11 cellular contexts compared by ENCODE assay signal in the genomic region with DNA sequence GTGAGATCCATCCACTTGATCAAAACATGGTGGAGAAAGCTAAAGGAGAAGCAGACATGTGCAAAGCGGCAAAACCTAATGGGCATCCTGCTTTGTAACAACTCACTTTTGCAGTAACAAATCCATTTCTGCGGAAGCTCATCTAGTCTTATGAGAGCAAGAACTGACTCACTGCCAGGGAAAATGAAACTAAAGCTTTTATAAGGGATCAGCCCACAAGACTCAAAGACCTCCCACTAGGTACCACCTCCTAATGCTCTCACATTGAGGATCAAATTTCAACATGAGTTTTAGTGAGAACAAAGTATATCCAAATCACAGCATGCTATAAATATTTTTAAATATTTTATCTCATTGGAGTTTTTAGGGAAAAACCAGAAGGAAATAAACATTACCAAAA.
A peak's percentile ranks its signal among the peaks of the same experiment; 100 is the strongest.
DNase-seq lines count a peak whose midpoint lies in the region; ATAC-seq and TF ChIP-seq lines count a peak whose summit lies in the region.
"Had no signal": no experiment of that assay in that cellular context is flagged by ENCODE, and none has a peak within 500 bp of the region (broad histone marks: within the 10 kb centered on the region; RNA-seq: fewer than 3 reads in every experiment).

No MANE protein-coding gene starts in this region.

- no peak for TF ChIP-seq POLR2A in IMR-90 (IDR thresholded peaks at IDR 0.05; ENCODE audit: low read depth, low read length)

- no peaks in the 10 kb centered on the region for H4K20me1 ChIP-seq in IMR-90 (ENCODE audit: insufficient read depth, low read length)
- H4K20me1 ChIP-seq: BLaER1 treated with 17β-estradiol and CSF1 and Interleukin-3, amounts not matched to agents 10 nM and 100 nM had no signal

- dilution Hi-C loops in IMR-90 (cut with HindIII; ENCODE audit: low sequenced_read_pairs, unreplicated experiment), result no loop called here

- in situ Hi-C loops in IMR-90 (cut with MboI; ENCODE audit: low sequenced_read_pairs) (no loop called here), astrocyte of the cerebellum (cut with HindIII; ENCODE audit: low sequenced_read_pairs) (no loop called here)

- peak overlapping the region; percentile 25 for H4K91ac ChIP-seq in IMR-90 (ENCODE audit: insufficient read depth, low read depth, low read length)

- H3K27me3 ChIP-seq in IMR-90 (ENCODE audit: control insufficient read depth, insufficient read depth, low read length), result no peaks in the 10 kb centered on the region
- H3K27me3 ChIP-seq in iPS-20b (ENCODE audit: insufficient read depth, low read length), result no peaks in the 10 kb centered on the region
- H3K27me3 ChIP-seq: BLaER1 treated with 17β-estradiol and CSF1 and Interleukin-3, amounts not matched to agents 10 nM and 100 nM had no signal

- no peak overlapping the region for H2AFZ ChIP-seq in IMR-90 (replicated peaks; ENCODE audit: low read length, poor library complexity)

- H3K14ac ChIP-seq in IMR-90 (replicated peaks; ENCODE audit: low read depth, low read length), result peak overlapping the region; percentile 79; the same call in 1 of the 2 replicates

- H3K23ac ChIP-seq in IMR-90 (ENCODE audit: low read depth, low read length), result no peak overlapping the region

- H3K27ac ChIP-seq in IMR-90 (ENCODE audit: insufficient read depth, low read length) (no peak overlapping the region), iPS-20b (ENCODE audit: low read length) (no peak overlapping the region)
- H3K27ac ChIP-seq: BLaER1 treated with 17β-estradiol and CSF1 and Interleukin-3, amounts not matched to agents 10 nM and 100 nM had no signal

- peak overlapping the region; percentile 3; the same call in 1 of the 2 replicates for H4K5ac ChIP-seq in IMR-90 (ENCODE audit: low read depth, low read length)

- no peaks in the 10 kb centered on the region for H3K9me3 ChIP-seq in IMR-90 (ENCODE audit: control insufficient read depth, insufficient read depth, low read length)
- H3K9me3 ChIP-seq in iPS-20b (ENCODE audit: insufficient read depth, low read depth, low read length), result no peaks in the 10 kb centered on the region
- H3K9me3 ChIP-seq: BLaER1 treated with 17β-estradiol and CSF1 and Interleukin-3, amounts not matched to agents 10 nM and 100 nM had no signal

- H3K4me3 ChIP-seq in AG09309 (ENCODE audit: control insufficient read depth, low read depth, low read length) (no peak overlapping the region), IMR-90 (ENCODE audit: insufficient read depth, low read depth, low read length) (no peak overlapping the region), astrocyte of the cerebellum (ENCODE audit: low read depth, low read length) (no peak overlapping the region), iPS-20b (ENCODE audit: low read length) (peak overlapping the region; percentile 51)
- H3K4me3 ChIP-seq: BLaER1 treated with 17β-estradiol and CSF1 and Interleukin-3, amounts not matched to agents 10 nM and 100 nM had no signal

- peak overlapping the region; percentile 41; the same call in 1 of the 2 replicates for H3K4ac ChIP-seq in IMR-90 (ENCODE audit: low read depth, low read length)

- intact Hi-C loops in IMR-90 (cut with micrococcal nuclease), result no loop called here

- H3K18ac ChIP-seq in IMR-90 (ENCODE audit: low read depth, low read length), result no peak overlapping the region; the same call in 1 of the 2 replicates

- H3K36me3 ChIP-seq in IMR-90 (ENCODE audit: control insufficient read depth, insufficient read depth, low read length) (no peaks in the 10 kb centered on the region), iPS-20b (ENCODE audit: insufficient read depth, low read depth, low read length) (no peaks in the 10 kb centered on the region)
- H3K36me3 ChIP-seq: BLaER1 treated with 17β-estradiol and CSF1 and Interleukin-3, amounts not matched to agents 10 nM and 100 nM had no signal

- peak overlapping the region; percentile 4 for H2BK5ac ChIP-seq in IMR-90 (ENCODE audit: low read depth, low read length, poor library complexity, severe bottlenecking)

- ATAC-seq in IMR-90 (ENCODE audit: low read depth), result peak; percentile 51; the same call in 1 of the 2 replicates

- H3K9me1 ChIP-seq in IMR-90 (ENCODE audit: insufficient read depth, low read length), result no peaks in the 10 kb centered on the region

- TF ChIP-seq CTCF in AG09309 (IDR thresholded peaks at IDR 0.05; ENCODE audit: control insufficient read depth, insufficient read depth, low read depth, low read length, missing control alignments), result no peak
- TF ChIP-seq CTCF in IMR-90 (conservative IDR thresholded peaks at IDR 0.05; ENCODE audit: low read depth, low read length), result no peak
- no peak for TF ChIP-seq CTCF in astrocyte of the cerebellum (IDR thresholded peaks at IDR 0.05; ENCODE audit: low read depth, low read length, missing control alignments)
- no peak for TF ChIP-seq CTCF in GM10248 (IDR thresholded peaks at IDR 0.05; ENCODE audit: control extremely low read depth, extremely low read depth, low read depth, missing control alignments)

- TF ChIP-seq RAD21 in IMR-90 (IDR thresholded peaks at IDR 0.05; ENCODE audit: low read length), result no peak

- 0 out of 2 replicates have a peak overlapping the region, but pooled peaks have one; percentile 36 for H2BK120ac ChIP-seq in IMR-90 (ENCODE audit: low read depth, low read length)

- H2AK9ac ChIP-seq in IMR-90 (replicated peaks; ENCODE audit: low read depth, low read length, poor library complexity), result no peak overlapping the region

- no peak overlapping the region for H2BK15ac ChIP-seq in IMR-90 (ENCODE audit: low read depth, low read length)

- H3K4me1 ChIP-seq in IMR-90 (ENCODE audit: control insufficient read depth, insufficient read depth, low read length), result peaks cover 2% of the 10 kb centered on the region; the same call in 1 of the 2 replicates
- H3K4me1 ChIP-seq in iPS-20b (ENCODE audit: insufficient read depth, low read length), result peaks cover 9% of the 10 kb centered on the region; the same call in 1 of the 2 replicates
- H3K4me1 ChIP-seq: BLaER1 treated with 17β-estradiol and CSF1 and Interleukin-3, amounts not matched to agents 10 nM and 100 nM had no signal

- no peak overlapping the region for H3K56ac ChIP-seq in IMR-90 (ENCODE audit: extremely low read depth, insufficient read depth, low read length)

- CTCF ChIA-PET in IMR-90 (lab: Yijun Ruan, JAX), result no interaction called here
- CTCF ChIA-PET in GM10248 (lab: Yijun Ruan, JAX), result interaction anchor here (1.6 kb wide), 1 partner anchor 13 kb away, joined by 3 read pairs; no protein-coding TSS in a partner anchor

- DNase-seq in AG09309 (ENCODE audit: low read depth) (peak; percentile 41), IMR-90 (peak; percentile 66), astrocyte of the cerebellum (ENCODE audit: low read depth) (peak; percentile 57), middle frontal gyrus (ENCODE audit: extremely low spot score, low spot score) (no peak), GM10248 (ENCODE audit: extremely low spot score) (no peak), GDM1 (lab: John Stamatoyannopoulos, UW) (no peak)
- DNase-seq in activated CD4-positive, alpha-beta T cell treated with anti-CD3 and anti-CD28 coated beads for 4 hours, result no peak
- DNase-seq: activated T-cell treated with anti-CD3 and anti-CD28 coated beads, Interleukin-2, amount 50 U/mL, for 1 hour; NCI-H1436 had no signal

- peak overlapping the region in 1 of 2 experiments; percentile 83; a peak in 2 of 4 replicates for H4K8ac ChIP-seq in IMR-90 (ENCODE audit: low read depth in 2 of 2, low read length in 2 of 2)

- peak overlapping the region; percentile 81 for H2BK20ac ChIP-seq in IMR-90 (ENCODE audit: low read depth, low read length)

- BruUV-seq in IMR-90 (replicated peaks; lab: Mats Ljungman, UMichigan), result no TSS peak

- POLR2A ChIA-PET in IMR-90 (lab: Charles Lee; ENCODE audit: unreplicated experiment), result no interaction called here
- POLR2A ChIA-PET in GM10248 (lab: Yijun Ruan, JAX), result no interaction called here

- H2AK5ac ChIP-seq in IMR-90 (ENCODE audit: low read depth, low read length), result no peak overlapping the region

- no peak overlapping the region for H3K9ac ChIP-seq in IMR-90 (ENCODE audit: low read depth, low read length)
- H3K9ac ChIP-seq in iPS-20b (ENCODE audit: low read depth, low read length), result peak overlapping the region; percentile 52; the same call in 1 of the 2 replicates
- H3K9ac ChIP-seq: BLaER1 treated with 17β-estradiol and CSF1 and Interleukin-3, amounts not matched to agents 10 nM and 100 nM had no signal

- no peaks in the 10 kb centered on the region for H3K79me1 ChIP-seq in IMR-90 (ENCODE audit: low read depth in 1 of 2, low read length in 2 of 2)

- no CpG with 5 or more reads among the region's 2 CpGs for WGBS in IMR-90 (ENCODE audit: extremely low coverage in 2 of 2, insufficient read length in 1 of 2), 2 experiments

- no peak overlapping the region; the same call in 1 of the 2 replicates for H3K4me2 ChIP-seq in IMR-90 (ENCODE audit: low read depth, low read length)
- H3K4me2 ChIP-seq: BLaER1 treated with 17β-estradiol and CSF1 and Interleukin-3, amounts not matched to agents 10 nM and 100 nM had no signal

TF ChIP-seq in IMR-90, 13 proteins besides CTCF, POLR2A, EP300 and RAD21:
- TF ChIP-seq, protein P1, sequence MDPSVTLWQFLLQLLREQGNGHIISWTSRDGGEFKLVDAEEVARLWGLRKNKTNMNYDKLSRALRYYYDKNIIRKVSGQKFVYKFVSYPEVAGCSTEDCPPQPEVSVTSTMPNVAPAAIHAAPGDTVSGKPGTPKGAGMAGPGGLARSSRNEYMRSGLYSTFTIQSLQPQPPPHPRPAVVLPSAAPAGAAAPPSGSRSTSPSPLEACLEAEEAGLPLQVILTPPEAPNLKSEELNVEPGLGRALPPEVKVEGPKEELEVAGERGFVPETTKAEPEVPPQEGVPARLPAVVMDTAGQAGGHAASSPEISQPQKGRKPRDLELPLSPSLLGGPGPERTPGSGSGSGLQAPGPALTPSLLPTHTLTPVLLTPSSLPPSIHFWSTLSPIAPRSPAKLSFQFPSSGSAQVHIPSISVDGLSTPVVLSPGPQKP (IDR thresholded peaks at IDR 0.05; ENCODE audit: borderline replicate concordance, low read depth, low read length), result no peak
- TF ChIP-seq MAZ (IDR thresholded peaks at IDR 0.05; ENCODE audit: borderline replicate concordance, low read depth, low read length), result no peak
- TF ChIP-seq RCOR1 (IDR thresholded peaks at IDR 0.05; ENCODE audit: insufficient replicate concordance, low read length), result no peak
- no peak for TF ChIP-seq SMC3 (IDR thresholded peaks at IDR 0.05; ENCODE audit: low read depth, low read length)
- no peak for TF ChIP-seq FOS (IDR thresholded peaks at IDR 0.05; ENCODE audit: low read depth, low read length)
- no peak for TF ChIP-seq RFX5 (IDR thresholded peaks at IDR 0.05; ENCODE audit: low read depth, low read length)
- no peak for TF ChIP-seq CHD1 (IDR thresholded peaks at IDR 0.05; ENCODE audit: low read depth, low read length)
- no peak for TF ChIP-seq CEBPB (IDR thresholded peaks at IDR 0.05; ENCODE audit: low read depth, low read length)
- no peak for TF ChIP-seq BHLHE40 (IDR thresholded peaks at IDR 0.05; ENCODE audit: low read depth, low read length)
- TF ChIP-seq MAFK (IDR thresholded peaks at IDR 0.05; ENCODE audit: low read depth, low read length), result no peak
- TF ChIP-seq MXI1 (IDR thresholded peaks at IDR 0.05; ENCODE audit: borderline replicate concordance, low read depth, low read length), result no peak

Comparison
In these comparisons a context has a peak if more than half of its experiments do, and no peak if none do; other contexts are left out.
1. DNase-seq: peak in AG09309 (single experiment), IMR-90 (single experiment) and astrocyte of the cerebellum (single experiment); none in middle frontal gyrus (single experiment), activated CD4-positive, alpha-beta T cell treated with anti-CD3 and anti-CD28 coated beads for 4 hours (0 of 2), GM10248 (single experiment) and GDM1 (single experiment).